Comparison of ENCODE assay signal across 10 cellular contexts in the genomic region with DNA sequence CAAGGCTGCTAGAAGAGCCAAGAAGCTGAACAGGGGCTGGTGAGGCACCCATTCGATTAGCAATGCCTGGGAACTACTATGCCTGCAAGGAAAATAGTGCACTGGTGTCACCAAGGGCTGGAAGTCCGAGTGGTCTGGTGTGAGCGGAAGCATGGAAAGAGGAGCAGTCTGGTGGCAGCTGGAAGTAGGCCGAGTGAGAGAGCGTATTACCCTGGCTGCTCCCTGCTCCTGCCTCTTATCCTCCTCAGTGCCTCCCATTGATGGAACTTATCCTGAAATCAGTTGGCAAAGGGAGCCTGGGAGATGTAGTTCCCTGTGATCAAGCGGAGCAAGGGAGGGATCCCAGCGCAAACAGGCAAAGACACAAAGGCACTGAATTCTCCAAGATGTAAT. TPM values are rescaled to one million over a fixed set of nuclear protein-coding genes. Genes with fewer than 3 reads are reported as not detected.
DNase-seq lines count a peak whose midpoint lies in the region; ATAC-seq, FAIRE-seq and TF ChIP-seq lines count a peak whose summit lies in the region.
"Had no signal": no experiment of that assay in that cellular context is flagged by ENCODE, and none has a peak within 500 bp of the region (broad histone marks: within the 10 kb centered on the region; RNA-seq: fewer than 3 reads in every experiment).

No MANE protein-coding gene starts in this region.

- TF ChIP-seq CTCF in fibroblast of lung (conservative IDR thresholded peaks at IDR 0.05 in 1 of 2, IDR thresholded peaks at IDR 0.05 in 1 of 2; ENCODE audit: low read depth in 1 of 2, low read length in 2 of 2) = no peak

- FAIRE-seq in GM12891 (lab: Jason Lieb, UNC) = no peak
- FAIRE-seq: bronchial epithelial cell had no signal

- H3K4me3 ChIP-seq in fibroblast of lung (replicated peaks in 1 of 4; ENCODE audit: control extremely low read depth in 1 of 4, insufficient read depth in 1 of 4, low read depth in 3 of 4, low read length in 4 of 4) = no peak overlapping the region
- H3K4me3 ChIP-seq in skeletal muscle tissue (ENCODE audit: low read length in 3 of 3) = peak overlapping the region in 1 of 3 donors; percentile 32

- H3K9me3 ChIP-seq in fibroblast of lung (ENCODE audit: control insufficient read depth, insufficient read depth, low read depth, low read length) (no peaks in the 10 kb centered on the region), skeletal muscle tissue (ENCODE audit: control insufficient read depth in 3 of 3, low read length in 3 of 3) (no peaks in the 10 kb centered on the region)

- DNase-seq in GM12891 (ENCODE audit: insufficient read length, low spot score) (no peak), SK-N-DZ (ENCODE audit: low spot score) (peak; percentile 31), fibroblast of lung (ENCODE audit: low read depth in 2 of 2) (no peak), NCI-H1048 (lab: John Stamatoyannopoulos, UW) (no peak), DMS53 (lab: John Stamatoyannopoulos, UW) (no peak)
- DNase-seq in activated CD4-positive, CD25-positive, alpha-beta regulatory T cell (lab: John Stamatoyannopoulos, UW) = no peak
- DNase-seq: NCI-H345 had no signal

- H3K79me2 ChIP-seq in fibroblast of lung (ENCODE audit: control insufficient read depth, insufficient read depth, low read length) = peaks cover 77% of the 10 kb centered on the region

- ATAC-seq in HG03354 (IDR thresholded peaks at IDR 0.05; ENCODE audit: poor library complexity, severe bottlenecking, unreplicated experiment) = no peak

- H3K27ac ChIP-seq in fibroblast of lung (ENCODE audit: insufficient read depth, low read length) (peak overlapping the region; percentile 85), skeletal muscle tissue (ENCODE audit: low read depth, low read length) (peak overlapping the region; percentile 71)

- H3K4me1 ChIP-seq in fibroblast of lung (ENCODE audit: control insufficient read depth, extremely low read depth, insufficient read depth, low read length) (peaks cover 29% of the 10 kb centered on the region), skeletal muscle tissue (ENCODE audit: control insufficient read depth in 3 of 3, insufficient read depth in 3 of 3, low read length in 3 of 3) (peaks cover 9 to 27% (median 17%) of the 10 kb centered on the region in 3 donors)

- H3K36me3 ChIP-seq in fibroblast of lung (ENCODE audit: control insufficient read depth, insufficient read depth, low read length) (no peaks in the 10 kb centered on the region), skeletal muscle tissue (ENCODE audit: control insufficient read depth in 3 of 3, insufficient read depth in 3 of 3, low read length in 3 of 3) (no peaks in the 10 kb centered on the region)

- H3K27me3 ChIP-seq in fibroblast of lung (ENCODE audit: control insufficient read depth, insufficient read depth, low read length) (no peaks in the 10 kb centered on the region), skeletal muscle tissue (ENCODE audit: control insufficient read depth in 3 of 3, insufficient read depth in 3 of 3, low read length in 3 of 3) (no peaks in the 10 kb centered on the region)

- peak overlapping the region; percentile 77 for H3K4me2 ChIP-seq in fibroblast of lung (ENCODE audit: extremely low read depth, insufficient read depth, low read length)

- TF ChIP-seq POLR2A in GM12891 (IDR thresholded peaks at IDR 0.05; ENCODE audit: low read depth, low read length) = no peak

- H2AFZ ChIP-seq in fibroblast of lung (ENCODE audit: low read length) = no peak overlapping the region

- H3K9ac ChIP-seq in fibroblast of lung (ENCODE audit: insufficient read depth, low read length) (no peak overlapping the region), skeletal muscle tissue (ENCODE audit: low read depth in 1 of 3, low read length in 3 of 3) (no peak overlapping the region)

- no peaks in the 10 kb centered on the region for H4K20me1 ChIP-seq in fibroblast of lung (ENCODE audit: control insufficient read depth, extremely low read depth, insufficient read depth, low read length)

TF ChIP-seq in GM12891, 5 proteins besides CTCF, POLR2A, EP300 and RAD21:
- TF ChIP-seq POLR2AphosphoS5 (IDR thresholded peaks at IDR 0.05; ENCODE audit: low read depth, low read length) (0 out of 2 replicates have a peak, but pooled peaks have one; percentile 27), SPI1 (IDR thresholded peaks at IDR 0.05; ENCODE audit: low read depth, low read length) (no peak)

RNA-seq across cellular contexts. Expression of gene SMAP2, which starts 9.6 kb away (rescaled TPM):
- 122 TPM for polyA plus RNA-seq in GM12891 (2012; ENCODE audit: low read depth, missing spikeins)
- 16.5 and 17.8 TPM in 2 replicates for polyA plus RNA-seq in SK-N-DZ (2014; cell fraction: cytosol; rRNA removed)
- 14.5 and 17.0 TPM in 2 replicates for polyA plus RNA-seq in SK-N-DZ (2014; cell fraction: nucleus; rRNA removed)
- total RNA-seq in fibroblast of lung (7.7 and 16.7 TPM in 2 replicates), skeletal muscle tissue (9.9 TPM)
- 28.7 and 35.0 TPM in 2 replicates for polyA plus RNA-seq in fibroblast of lung
- 26.8 and 31.1 TPM in 2 replicates for polyA plus RNA-seq in fibroblast of lung (2012)
- polyA minus RNA-seq in fibroblast of lung (ENCODE audit: low replicate concordance) = 40.1 and 46.1 TPM in 2 replicates
